8 cellular contexts compared by ENCODE assay signal in genomic region chr19:50556236-50557008, GRCh38. TPM values are rescaled to one million over a fixed set of nuclear protein-coding genes. Genes with fewer than 3 reads are reported as not detected.
DNase-seq lines count a peak whose midpoint lies in the region; ATAC-seq, FAIRE-seq and TF ChIP-seq lines count a peak whose summit lies in the region.

No MANE protein-coding gene starts in this region.

- peak; percentile 83 to 87 for ATAC-seq in left cardiac atrium
- ATAC-seq in psoas muscle: peak; percentile 61 to 91 (median 86)
- no peak for ATAC-seq in GM21786 (IDR thresholded peaks at IDR 0.05; ENCODE audit: unreplicated experiment)

- H3K9me3 ChIP-seq in Karpas-422 (ENCODE audit: low read length) (no peaks in the 10 kb centered on the region), adipocyte (ENCODE audit: control insufficient read depth, low read length) (no peaks in the 10 kb centered on the region), psoas muscle (no peaks in the 10 kb centered on the region)

- no peaks in the 10 kb centered on the region for H3K9me2 ChIP-seq in Karpas-422 (replicated peaks; ENCODE audit: insufficient read depth, low read length)

- 0 to 1% (median 1%) methylated on average over 35 to 42 of the region's 42 CpGs for WGBS in psoas muscle, 3 donors

- H3K27ac ChIP-seq in Karpas-422 (ENCODE audit: low read length) (no peak overlapping the region), psoas muscle (no peak overlapping the region)

- H3K27me3 ChIP-seq in Karpas-422 (ENCODE audit: low read length) (no peaks in the 10 kb centered on the region), adipocyte (replicated peaks; ENCODE audit: control insufficient read depth, insufficient read depth, low read length) (peaks cover 54% of the 10 kb centered on the region), psoas muscle (ENCODE audit: insufficient read depth in 3 of 3, low read length in 2 of 3) (peaks cover 0 to 75% (median 16%) of the 10 kb centered on the region in 3 donors)

- peak overlapping the region; percentile 49; the same call in 1 of the 2 replicates for H3K4me3 ChIP-seq in Karpas-422 (ENCODE audit: low read length)
- H3K4me3 ChIP-seq in adipocyte (ENCODE audit: low read length): peak overlapping the region; percentile 64
- H3K4me3 ChIP-seq in psoas muscle: peak overlapping the region; percentile 58

- peak; percentile 96 for DNase-seq in D721Med (ENCODE audit: insufficient read length, low spot score)
- DNase-seq in Karpas-422: peak; percentile 95
- DNase-seq in T follicular helper cell (ENCODE audit: low read depth): peak; percentile 57
- DNase-seq in adipocyte (ENCODE audit: low read depth): peak; percentile 90
- DNase-seq in left cardiac atrium: peak; percentile 86
- peak; percentile 74 to 83 for DNase-seq in psoas muscle
- peak; percentile 67 for DNase-seq in ureter (ENCODE audit: low spot score)

- no peaks in the 10 kb centered on the region for H3K36me3 ChIP-seq in Karpas-422 (ENCODE audit: insufficient read depth, low read length)
- no peaks in the 10 kb centered on the region for H3K36me3 ChIP-seq in adipocyte (ENCODE audit: control insufficient read depth, insufficient read depth, low read length, severe bottlenecking)
- no peaks in the 10 kb centered on the region for H3K36me3 ChIP-seq in psoas muscle (ENCODE audit: insufficient read depth in 1 of 2, low read depth in 1 of 2)

- intact Hi-C loops in left cardiac atrium (cut with DNase I) (no loop called here), psoas muscle (cut with DNase I) (loop anchor here (5.0 to 10.0 kb wide), 2 partner anchors 189 to 192 kb away; partner anchors contain the start of gene NAPSA (in 2 of the 2))

- H2AFZ ChIP-seq in Karpas-422 (ENCODE audit: low read length): peak overlapping the region; percentile 87; the same call in 1 of the 2 replicates

- peak; percentile 59 for TF ChIP-seq CTCF in D721Med (IDR thresholded peaks at IDR 0.05; ENCODE audit: insufficient read depth, missing control alignments)
- peak; percentile 59 for TF ChIP-seq CTCF in psoas muscle (IDR thresholded peaks at IDR 0.05)

- no peak for FAIRE-seq in D721Med (lab: Jason Lieb, UNC)

- H3K4me1 ChIP-seq in Karpas-422 (ENCODE audit: low read length) (peaks cover 9% of the 10 kb centered on the region), adipocyte (ENCODE audit: control insufficient read depth, insufficient read depth, low read length) (peaks cover 2% of the 10 kb centered on the region), psoas muscle (peaks cover 4% of the 10 kb centered on the region)

- peaks cover 12% of the 10 kb centered on the region; the same call in 1 of the 2 replicates for H4K20me1 ChIP-seq in Karpas-422 (ENCODE audit: insufficient read depth, low read depth, low read length)

- H3K4me2 ChIP-seq in Karpas-422 (ENCODE audit: low read depth, low read length, poor library complexity, severe bottlenecking): peak overlapping the region; percentile 63

- H3K9ac ChIP-seq in Karpas-422 (ENCODE audit: low read length) (peak overlapping the region; percentile 53), adipocyte (ENCODE audit: low read length) (no peak overlapping the region)

- no peaks in the 10 kb centered on the region for H3K79me2 ChIP-seq in Karpas-422 (ENCODE audit: low read length)

RNA-seq across cellular contexts. Expression of gene LRRC4B, which starts 11.8 kb away (rescaled TPM):
- total RNA-seq in Karpas-422 (2014; rRNA removed; shearing (Covaris generic); ENCODE audit: low replicate concordance): not detected in 2 replicates
- total RNA-seq in left cardiac atrium (1 to 10 TPM; 1.4 to 2.9 TPM), psoas muscle (1 to 10 TPM in 1 of 4 donors, under 1 TPM in 3; 0.19 to 1.0 (median 0.31) TPM), ureter (4.7 TPM)
- under 1 TPM; 0.04 to 0.47 (median 0.32) TPM for polyA plus RNA-seq in psoas muscle

RNA-seq across cellular contexts. Expression of gene ASPDH, which starts 42.7 kb away (rescaled TPM):
- total RNA-seq in Karpas-422 (2014; rRNA removed; shearing (Covaris generic); ENCODE audit: low replicate concordance): not detected in 2 replicates
- total RNA-seq in left cardiac atrium: not detected
- not detected for total RNA-seq in psoas muscle
- not detected for polyA plus RNA-seq in psoas muscle
- not detected for total RNA-seq in ureter

RNA-seq across cellular contexts. Expression of gene JOSD2, which starts 45.4 kb away (rescaled TPM):
- total RNA-seq in Karpas-422 (2014; rRNA removed; shearing (Covaris generic); ENCODE audit: low replicate concordance): 15.8 and 42.3 TPM in 2 replicates
- total RNA-seq in left cardiac atrium: 10 to 100 TPM; 27.3 to 36.7 TPM
- 10 to 100 TPM; 28.5 to 41.0 (median 37.4) TPM for total RNA-seq in psoas muscle
- polyA plus RNA-seq in psoas muscle: 10 to 100 TPM; 51.9 to 87.2 (median 86.2) TPM
- 26.6 TPM for total RNA-seq in ureter

Comparison
In these comparisons a context has a peak if more than half of its experiments do, and no peak if none do; other contexts are left out.
1. intact Hi-C loops: an anchor here in psoas muscle (5.0 to 10.0 kb wide); none called in left cardiac atrium.